Comparison of ENCODE assay signal across 6 cellular contexts in genomic region chr2:41705634-41706033, GRCh38.
"Had no signal": no experiment of that assay in that cellular context is flagged by ENCODE, and none has a peak within 500 bp of the region (broad histone marks: within the 10 kb centered on the region; RNA-seq: fewer than 3 reads in every experiment).

No MANE protein-coding gene starts in this region.

- H3K4me1 ChIP-seq: HAP-1 had no signal

- H3K9me3 ChIP-seq: HAP-1 had no signal

- H3K4me3 ChIP-seq: GM23248, HAP-1 had no signal

- DNase-seq: GM23248, GOT3, H7, HFFc6 had no signal

- H3K36me3 ChIP-seq: HAP-1 had no signal

- H2AFZ ChIP-seq: GM23248 had no signal

- H3K9ac ChIP-seq: GM23248 had no signal

- H3K27ac ChIP-seq: GM23248, HL-60 had no signal
